ENCODE assay signal across 1 cellular context in the genomic region with DNA sequence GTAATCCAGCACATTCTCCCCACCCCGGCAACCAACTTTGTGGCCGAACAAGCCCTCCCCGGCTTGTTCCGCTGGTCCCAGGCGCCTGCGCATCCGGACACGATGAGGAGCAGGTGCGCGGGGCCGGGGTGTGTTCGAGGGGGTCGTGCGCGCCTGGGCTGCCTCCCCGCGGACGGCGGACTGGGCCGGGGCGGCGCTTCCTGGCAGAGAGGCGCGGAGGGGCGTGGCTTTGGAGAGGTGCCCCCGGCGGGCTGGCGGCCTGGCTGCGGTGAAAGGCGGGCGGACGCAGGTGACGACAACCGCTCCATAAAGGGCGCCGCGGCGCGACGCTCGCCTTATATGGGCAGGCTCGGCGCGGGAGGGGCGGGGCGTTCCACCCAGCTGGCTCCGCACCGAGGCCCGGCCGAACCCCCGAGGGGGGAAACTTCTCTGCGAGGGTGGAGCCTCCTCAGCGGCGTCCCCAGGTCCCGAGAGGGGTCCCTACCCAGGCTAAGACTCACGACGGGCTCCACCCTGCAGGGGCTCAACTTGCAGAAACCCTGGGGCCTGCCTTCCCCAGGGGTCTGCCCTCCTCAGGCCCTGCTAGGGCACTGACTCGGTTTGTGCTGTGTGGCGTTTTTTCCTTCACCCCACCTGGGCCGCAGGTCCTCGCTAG.
TF ChIP-seq lines count a peak whose summit lies in the region.

No MANE protein-coding gene starts in this region.

TF ChIP-seq in SK-N-SH, 30 proteins besides CTCF, POLR2A, EP300 and RAD21 (continued from another document):
- TF ChIP-seq, protein P1, sequence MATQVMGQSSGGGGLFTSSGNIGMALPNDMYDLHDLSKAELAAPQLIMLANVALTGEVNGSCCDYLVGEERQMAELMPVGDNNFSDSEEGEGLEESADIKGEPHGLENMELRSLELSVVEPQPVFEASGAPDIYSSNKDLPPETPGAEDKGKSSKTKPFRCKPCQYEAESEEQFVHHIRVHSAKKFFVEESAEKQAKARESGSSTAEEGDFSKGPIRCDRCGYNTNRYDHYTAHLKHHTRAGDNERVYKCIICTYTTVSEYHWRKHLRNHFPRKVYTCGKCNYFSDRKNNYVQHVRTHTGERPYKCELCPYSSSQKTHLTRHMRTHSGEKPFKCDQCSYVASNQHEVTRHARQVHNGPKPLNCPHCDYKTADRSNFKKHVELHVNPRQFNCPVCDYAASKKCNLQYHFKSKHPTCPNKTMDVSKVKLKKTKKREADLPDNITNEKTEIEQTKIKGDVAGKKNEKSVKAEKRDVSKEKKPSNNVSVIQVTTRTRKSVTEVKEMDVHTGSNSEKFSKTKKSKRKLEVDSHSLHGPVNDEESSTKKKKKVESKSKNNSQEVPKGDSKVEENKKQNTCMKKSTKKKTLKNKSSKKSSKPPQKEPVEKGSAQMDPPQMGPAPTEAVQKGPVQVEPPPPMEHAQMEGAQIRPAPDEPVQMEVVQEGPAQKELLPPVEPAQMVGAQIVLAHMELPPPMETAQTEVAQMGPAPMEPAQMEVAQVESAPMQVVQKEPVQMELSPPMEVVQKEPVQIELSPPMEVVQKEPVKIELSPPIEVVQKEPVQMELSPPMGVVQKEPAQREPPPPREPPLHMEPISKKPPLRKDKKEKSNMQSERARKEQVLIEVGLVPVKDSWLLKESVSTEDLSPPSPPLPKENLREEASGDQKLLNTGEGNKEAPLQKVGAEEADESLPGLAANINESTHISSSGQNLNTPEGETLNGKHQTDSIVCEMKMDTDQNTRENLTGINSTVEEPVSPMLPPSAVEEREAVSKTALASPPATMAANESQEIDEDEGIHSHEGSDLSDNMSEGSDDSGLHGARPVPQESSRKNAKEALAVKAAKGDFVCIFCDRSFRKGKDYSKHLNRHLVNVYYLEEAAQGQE (IDR thresholded peaks at IDR 0.05; ENCODE audit: low read depth, low read length), result 0 out of 2 replicates have a peak, but pooled peaks have one; percentile 13
- TF ChIP-seq JUND (IDR thresholded peaks at IDR 0.05) (no peak), SIN3A (IDR thresholded peaks at IDR 0.05; ENCODE audit: borderline replicate concordance, low read depth, low read length) (0 out of 2 replicates have a peak, but pooled peaks have one; percentile 22), SMC3 (IDR thresholded peaks at IDR 0.05; ENCODE audit: low read depth, low read length) (0 out of 2 replicates have a peak, but pooled peaks have one; percentile 21)
